14 cellular contexts compared by ENCODE assay signal in genomic region chr4:41660350-41660749, GRCh38.
A peak's percentile ranks its signal among the peaks of the same experiment; 100 is the strongest.
DNase-seq lines count a peak whose midpoint lies in the region; ATAC-seq, FAIRE-seq and TF ChIP-seq lines count a peak whose summit lies in the region.
"Had no signal": no experiment of that assay in that cellular context is flagged by ENCODE, and none has a peak within 500 bp of the region (broad histone marks: within the 10 kb centered on the region; RNA-seq: fewer than 3 reads in every experiment).

No MANE protein-coding gene starts in this region.

- H3K27ac ChIP-seq in left ventricle myocardium inferior (replicated peaks) (peak overlapping the region; percentile 2), RWPE2 (ENCODE audit: poor library complexity, severe bottlenecking) (peak overlapping the region; percentile 1), hepatocyte (no peak overlapping the region)
- H3K27ac ChIP-seq: BLaER1 had no signal

- H3K79me2 ChIP-seq in hepatocyte: no peaks in the 10 kb centered on the region

- H3K27me3 ChIP-seq in left ventricle myocardium inferior (ENCODE audit: low read depth): no peaks in the 10 kb centered on the region
- H3K27me3 ChIP-seq in RWPE2 (ENCODE audit: insufficient read depth, poor library complexity, severe bottlenecking): no peaks in the 10 kb centered on the region
- no peaks in the 10 kb centered on the region for H3K27me3 ChIP-seq in hepatocyte
- H3K27me3 ChIP-seq: BLaER1 had no signal

- intact Hi-C loops in left ventricle myocardium inferior (cut with micrococcal nuclease) (no loop called here), left ventricle myocardium superior (cut with micrococcal nuclease) (loop anchor here (2.0 kb wide), 1 partner anchor 380 kb away; no protein-coding TSS in a partner anchor)

- H3K4me1 ChIP-seq in left ventricle myocardium inferior (peaks cover 28% of the 10 kb centered on the region), RWPE2 (ENCODE audit: insufficient read depth, poor library complexity, severe bottlenecking) (no peaks in the 10 kb centered on the region), hepatocyte (ENCODE audit: insufficient read depth) (peaks cover 6% of the 10 kb centered on the region)
- H3K4me1 ChIP-seq: BLaER1 had no signal

- in situ Hi-C loops in ACHN (cut with HindIII; ENCODE audit: low pct_ligation_motif_present, low pct_unique_long_range_greater_than_20kb, low sequenced_read_pairs): no loop called here

- no peak for TF ChIP-seq CTCF in left ventricle myocardium inferior (IDR thresholded peaks at IDR 0.05; ENCODE audit: borderline replicate concordance)
- no peak for TF ChIP-seq CTCF in D721Med (IDR thresholded peaks at IDR 0.05; ENCODE audit: insufficient read depth, missing control alignments)
- no peak for TF ChIP-seq CTCF in RWPE2 (IDR thresholded peaks at IDR 0.05; ENCODE audit: poor library complexity, severe bottlenecking)
- TF ChIP-seq CTCF in hepatocyte (IDR thresholded peaks at IDR 0.05; ENCODE audit: poor library complexity): no peak

- no peak for ATAC-seq in left ventricle myocardium superior
- ATAC-seq in RWPE2 (ENCODE audit: low read depth): no peak
- ATAC-seq: HepG2 had no signal

- H2AFZ ChIP-seq in hepatocyte: no peak overlapping the region

- no peaks in the 10 kb centered on the region for H3K9me3 ChIP-seq in left ventricle myocardium inferior (replicated peaks)
- no peaks in the 10 kb centered on the region for H3K9me3 ChIP-seq in RWPE2 (ENCODE audit: severe bottlenecking)
- no peaks in the 10 kb centered on the region for H3K9me3 ChIP-seq in hepatocyte (ENCODE audit: low read depth)
- H3K9me3 ChIP-seq: BLaER1 had no signal

- H3K9me2 ChIP-seq in hepatocyte (replicated peaks; ENCODE audit: insufficient read depth): no peaks in the 10 kb centered on the region

- H3K4me2 ChIP-seq in hepatocyte: no peak overlapping the region
- H3K4me2 ChIP-seq: BLaER1 had no signal

- H4K20me1 ChIP-seq in hepatocyte (ENCODE audit: insufficient read depth, poor library complexity, severe bottlenecking): no peaks in the 10 kb centered on the region
- H4K20me1 ChIP-seq: BLaER1 had no signal

- H3K4me3 ChIP-seq in left ventricle myocardium inferior (no peak overlapping the region), RWPE2 (ENCODE audit: severe bottlenecking) (no peak overlapping the region), hepatocyte (no peak overlapping the region)
- H3K4me3 ChIP-seq: BLaER1 had no signal

- H3K36me3 ChIP-seq in left ventricle myocardium inferior: peaks cover 32% of the 10 kb centered on the region
- H3K36me3 ChIP-seq in RWPE2 (ENCODE audit: low read depth): peaks cover 38% of the 10 kb centered on the region
- no peaks in the 10 kb centered on the region for H3K36me3 ChIP-seq in hepatocyte (replicated peaks; ENCODE audit: insufficient read depth, low read depth)
- H3K36me3 ChIP-seq: BLaER1 had no signal

- peak; percentile 29 for FAIRE-seq in D721Med (lab: Jason Lieb, UNC)
- FAIRE-seq: HepG2, HTR-8/SVneo had no signal

- over 99% methylated on average over 3 of the region's 3 CpGs for WGBS in hepatocyte (ENCODE audit: low lambda C conversion rate, missing lambda C conversion rate)

- DNase-seq in left ventricle myocardium inferior: no peak
- no peak for DNase-seq in left ventricle myocardium superior
- DNase-seq in D721Med (ENCODE audit: insufficient read length, low spot score): no peak
- DNase-seq in RWPE2 (ENCODE audit: low spot score): no peak
- peak; percentile 63 for DNase-seq in renal cortical epithelial cell (ENCODE audit: low read depth)
- DNase-seq in effector CD8-positive, alpha-beta T cell (lab: John Stamatoyannopoulos, UW): no peak
- DNase-seq in ACHN: no peak
- DNase-seq in hepatocyte (ENCODE audit: low spot score): no peak
- DNase-seq: AML-193; CD4-positive, CD25-positive, alpha-beta regulatory T cell; HCEC 1CT had no signal
